Comparison of ENCODE assay signal across 18 cellular contexts in genomic region chr4:9825049-9825448, GRCh38. TPM values are rescaled to one million over a fixed set of nuclear protein-coding genes. Genes with fewer than 3 reads are reported as not detected.
A peak's percentile ranks its signal among the peaks of the same experiment; 100 is the strongest.
DNase-seq lines count a peak whose midpoint lies in the region; ATAC-seq lines count a peak whose summit lies in the region.
"Had no signal": no experiment of that assay in that cellular context is flagged by ENCODE, and none has a peak within 500 bp of the region (broad histone marks: within the 10 kb centered on the region; RNA-seq: fewer than 3 reads in every experiment).

No MANE protein-coding gene starts in this region.

- no peak overlapping the region for H2AFZ ChIP-seq in GM23248

- H3K9me2 ChIP-seq in GM23248 (ENCODE audit: insufficient read depth) = no peaks in the 10 kb centered on the region

- POLR2A ChIA-PET in activated CD8-positive, alpha-beta T cell treated with anti-CD3 and anti-CD28 coated beads, Interleukin-2, amount 10 ng/mL, durations not matched to agents 7 days and 5 days (lab: Charles Lee) = no interaction called here

- H3K4me2 ChIP-seq in GM23248 (ENCODE audit: unreplicated experiment) = no peak overlapping the region

- H3K27me3 Mint-ChIP-seq in activated naive CD4-positive, alpha-beta T cell treated with anti-CD3 and anti-CD28 coated beads, Interleukin-2, amount 10 ng/mL, durations not matched to agents 7 days and 5 days = peaks cover 8% of the 10 kb centered on the region
- H3K27me3 Mint-ChIP-seq in activated CD8-positive, alpha-beta T cell treated with anti-CD3 and anti-CD28 coated beads, Interleukin-2, amount 10 ng/mL, durations not matched to agents 7 days and 5 days (ENCODE audit: low read depth) = peaks cover 48% of the 10 kb centered on the region
- H3K27me3 Mint-ChIP-seq in stimulated activated naive CD8-positive, alpha-beta T cell treated with anti-CD3 and anti-CD28 coated beads, Interleukin-15, Interleukin-2, amounts not matched to agents 100 ng/mL and 50 ng/mL, for 24 hours = peaks cover 4% of the 10 kb centered on the region

- peak; percentile 55 for DNase-seq in activated naive CD4-positive, alpha-beta T cell treated with anti-CD3 and anti-CD28 coated beads, Interleukin-2, amount 10 ng/mL, durations not matched to agents 7 days and 5 days
- no peak for DNase-seq in activated naive CD4-positive, alpha-beta T cell treated with anti-CD3 and anti-CD28 coated beads, Interleukin-2, amount 50 U/mL, for 16 hours
- DNase-seq in activated CD8-positive, alpha-beta T cell treated with anti-CD3 and anti-CD28 coated beads, Interleukin-2, amount 10 ng/mL, durations not matched to agents 7 days and 5 days = peak; percentile 73
- no peak for DNase-seq in GM23248
- DNase-seq in Right ventricle myocardium superior = no peak
- DNase-seq: amniotic stem cell; glutamatergic neuron; NCI-H146; posterior cingulate gyrus; stimulated activated CD4-positive, alpha-beta T cell treated with anti-CD3 and anti-CD28 coated beads, Interleukin-12 subunit alpha, Interleukin-12 subunit beta, amount 100 ng/mL, for 4 hours had no signal

- no peak overlapping the region for H3K9ac ChIP-seq in GM23248

- H3K27me3 ChIP-seq in GM23248 (replicated peaks; ENCODE audit: insufficient read depth) = no peaks in the 10 kb centered on the region
- H3K27me3 ChIP-seq: tibial nerve had no signal

- H3K4me3 Mint-ChIP-seq in activated naive CD4-positive, alpha-beta T cell treated with anti-CD3 and anti-CD28 coated beads, Interleukin-2, amount 10 ng/mL, durations not matched to agents 7 days and 5 days = no peak overlapping the region
- no peak overlapping the region for H3K4me3 Mint-ChIP-seq in activated CD8-positive, alpha-beta T cell treated with anti-CD3 and anti-CD28 coated beads, Interleukin-2, amount 10 ng/mL, durations not matched to agents 7 days and 5 days
- H3K4me3 Mint-ChIP-seq in stimulated activated naive CD8-positive, alpha-beta T cell treated with anti-CD3 and anti-CD28 coated beads, Interleukin-15, Interleukin-2, amounts not matched to agents 100 ng/mL and 50 ng/mL, for 24 hours = no peak overlapping the region

- H3K4me1 ChIP-seq in GM23248 (ENCODE audit: insufficient read depth) = no peaks in the 10 kb centered on the region
- H3K4me1 ChIP-seq: tibial nerve had no signal

- no peaks in the 10 kb centered on the region for H3K79me2 ChIP-seq in GM23248 (ENCODE audit: insufficient read depth)

- H3K36me3 Mint-ChIP-seq in activated naive CD4-positive, alpha-beta T cell treated with anti-CD3 and anti-CD28 coated beads, Interleukin-2, amount 10 ng/mL, durations not matched to agents 7 days and 5 days = no peaks in the 10 kb centered on the region
- no peaks in the 10 kb centered on the region for H3K36me3 Mint-ChIP-seq in activated CD8-positive, alpha-beta T cell treated with anti-CD3 and anti-CD28 coated beads, Interleukin-2, amount 10 ng/mL, durations not matched to agents 7 days and 5 days (ENCODE audit: low read depth)
- no peaks in the 10 kb centered on the region for H3K36me3 Mint-ChIP-seq in stimulated activated naive CD8-positive, alpha-beta T cell treated with anti-CD3 and anti-CD28 coated beads, Interleukin-15, Interleukin-2, amounts not matched to agents 100 ng/mL and 50 ng/mL, for 24 hours (ENCODE audit: low read depth)

- H3K4me3 ChIP-seq in GM23248 = no peak overlapping the region
- H3K4me3 ChIP-seq: tibial nerve had no signal

- whole genome bisulfite sequencing in GM23248 (ENCODE audit: low coverage in 1 of 2, low lambda C conversion rate in 2 of 2, missing lambda C conversion rate in 2 of 2), 2 experiments = 55% methylated on average over 3 of the region's 3 CpGs

- H4K20me1 ChIP-seq in GM23248 (ENCODE audit: insufficient read depth) = no peaks in the 10 kb centered on the region

- intact Hi-C loops in Right ventricle myocardium superior (cut with DNase I) = no loop called here

- CTCF ChIA-PET in activated naive CD4-positive, alpha-beta T cell treated with anti-CD3 and anti-CD28 coated beads, Interleukin-2, amount 10 ng/mL, durations not matched to agents 7 days and 5 days (lab: Charles Lee) = interaction anchor here (1.2 kb wide), 1 partner anchor 190 kb away, joined by 3 read pairs; no protein-coding TSS in a partner anchor
- CTCF ChIA-PET in activated CD8-positive, alpha-beta T cell treated with anti-CD3 and anti-CD28 coated beads, Interleukin-2, amount 10 ng/mL, durations not matched to agents 7 days and 5 days (lab: Charles Lee) = interaction anchor here (0.6 to 1.8 kb wide), 4 partner anchors 72 to 223 kb away, joined by 3 to 6 read pairs (median 3); no protein-coding TSS in a partner anchor

- no peaks in the 10 kb centered on the region for H3K36me3 ChIP-seq in GM23248 (ENCODE audit: low read depth)
- H3K36me3 ChIP-seq: tibial nerve had no signal

- peaks cover 16% of the 10 kb centered on the region for H3K4me1 Mint-ChIP-seq in activated naive CD4-positive, alpha-beta T cell treated with anti-CD3 and anti-CD28 coated beads, Interleukin-2, amount 10 ng/mL, durations not matched to agents 7 days and 5 days
- peaks cover 18% of the 10 kb centered on the region for H3K4me1 Mint-ChIP-seq in activated CD8-positive, alpha-beta T cell treated with anti-CD3 and anti-CD28 coated beads, Interleukin-2, amount 10 ng/mL, durations not matched to agents 7 days and 5 days (ENCODE audit: low read depth)
- H3K4me1 Mint-ChIP-seq in stimulated activated naive CD8-positive, alpha-beta T cell treated with anti-CD3 and anti-CD28 coated beads, Interleukin-15, Interleukin-2, amounts not matched to agents 100 ng/mL and 50 ng/mL, for 24 hours (ENCODE audit: low read depth) = peaks cover 12% of the 10 kb centered on the region

- ATAC-seq in HG02938 (IDR thresholded peaks at IDR 0.05; ENCODE audit: unreplicated experiment) = peak; percentile 54
- peak; percentile 91 for ATAC-seq in activated CD8-positive, alpha-beta T cell treated with anti-CD3 and anti-CD28 coated beads, Interleukin-2, amount 10 ng/mL, durations not matched to agents 7 days and 5 days
- ATAC-seq in GM19455 (IDR thresholded peaks at IDR 0.05; ENCODE audit: unreplicated experiment) = no peak
- ATAC-seq in Right ventricle myocardium superior (ENCODE audit: poor library complexity) = no peak

- H3K9me3 ChIP-seq in GM23248 (ENCODE audit: low read depth) = no peaks in the 10 kb centered on the region
- H3K9me3 ChIP-seq: tibial nerve had no signal

- in situ Hi-C loops in GM23248 (cut with MboI) = no loop called here

- H3F3A ChIP-seq in GM23248 (ENCODE audit: insufficient read depth) = no peaks in the 10 kb centered on the region

- H3K27ac Mint-ChIP-seq in activated naive CD4-positive, alpha-beta T cell treated with anti-CD3 and anti-CD28 coated beads, Interleukin-2, amount 10 ng/mL, durations not matched to agents 7 days and 5 days = peak overlapping the region; percentile 38
- H3K27ac Mint-ChIP-seq in activated CD8-positive, alpha-beta T cell treated with anti-CD3 and anti-CD28 coated beads, Interleukin-2, amount 10 ng/mL, durations not matched to agents 7 days and 5 days = peak overlapping the region; percentile 18
- peak overlapping the region; percentile 7 for H3K27ac Mint-ChIP-seq in stimulated activated naive CD8-positive, alpha-beta T cell treated with anti-CD3 and anti-CD28 coated beads, Interleukin-15, Interleukin-2, amounts not matched to agents 100 ng/mL and 50 ng/mL, for 24 hours

- H3K27ac ChIP-seq in GM23248 = no peak overlapping the region
- H3K27ac ChIP-seq: tibial nerve had no signal

- no peaks in the 10 kb centered on the region for H3K9me3 Mint-ChIP-seq in activated naive CD4-positive, alpha-beta T cell treated with anti-CD3 and anti-CD28 coated beads, Interleukin-2, amount 10 ng/mL, durations not matched to agents 7 days and 5 days
- no peaks in the 10 kb centered on the region for H3K9me3 Mint-ChIP-seq in activated CD8-positive, alpha-beta T cell treated with anti-CD3 and anti-CD28 coated beads, Interleukin-2, amount 10 ng/mL, durations not matched to agents 7 days and 5 days (ENCODE audit: insufficient read depth)
- H3K9me3 Mint-ChIP-seq in stimulated activated naive CD8-positive, alpha-beta T cell treated with anti-CD3 and anti-CD28 coated beads, Interleukin-15, Interleukin-2, amounts not matched to agents 100 ng/mL and 50 ng/mL, for 24 hours = no peaks in the 10 kb centered on the region

RNA-seq across cellular contexts. Expression of gene DRD5, which starts 43.6 kb away (rescaled TPM):
- not detected for total RNA-seq in activated CD8-positive, alpha-beta T cell treated with anti-CD3 and anti-CD28 coated beads, Interleukin-2, amount 10 ng/mL, durations not matched to agents 7 days and 5 days
- not detected in 2 replicates for total RNA-seq in GM23248 (2014; rRNA removed; shearing (Covaris generic))
- polyA plus RNA-seq in GM23248 (2016; fragmentation: Nextera tagmentation; extraction: Ambion mirVana) = not detected in 2 replicates
- total RNA-seq in Right ventricle myocardium superior = not detected
- total RNA-seq: activated CD8-positive, alpha-beta memory T cell treated with anti-CD3 and anti-CD28 coated beads for 36 hours; epithelial cell of proximal tubule; RPMI7951; T-helper 1 cell treated with Interleukin-12 subunit alpha and Interleukin-12 subunit beta and Interleukin-4 antibody, amounts not matched to agents 30 ng/mL and 1 ng/mL, for 36 hours; tibial nerve had no signal

Comparison
In these comparisons a context has a peak if more than half of its experiments do, and no peak if none do; other contexts are left out.
1. DNase-seq: peak in activated naive CD4-positive, alpha-beta T cell treated with anti-CD3 and anti-CD28 coated beads, Interleukin-2, amount 10 ng/mL, durations not matched to agents 7 days and 5 days (single experiment) and activated CD8-positive, alpha-beta T cell treated with anti-CD3 and anti-CD28 coated beads, Interleukin-2, amount 10 ng/mL, durations not matched to agents 7 days and 5 days (single experiment); none in activated naive CD4-positive, alpha-beta T cell treated with anti-CD3 and anti-CD28 coated beads, Interleukin-2, amount 50 U/mL, for 16 hours (single experiment), GM23248 (single experiment) and Right ventricle myocardium superior (single experiment).
2. ATAC-seq: peak in HG02938 (single experiment) and activated CD8-positive, alpha-beta T cell treated with anti-CD3 and anti-CD28 coated beads, Interleukin-2, amount 10 ng/mL, durations not matched to agents 7 days and 5 days (single experiment); none in GM19455 (single experiment) and Right ventricle myocardium superior (single experiment).
3. Peak in every context shown above with its lines, with median percentiles within 50 percentile points of each other: H3K27ac Mint-ChIP-seq.